In the genomic region with DNA sequence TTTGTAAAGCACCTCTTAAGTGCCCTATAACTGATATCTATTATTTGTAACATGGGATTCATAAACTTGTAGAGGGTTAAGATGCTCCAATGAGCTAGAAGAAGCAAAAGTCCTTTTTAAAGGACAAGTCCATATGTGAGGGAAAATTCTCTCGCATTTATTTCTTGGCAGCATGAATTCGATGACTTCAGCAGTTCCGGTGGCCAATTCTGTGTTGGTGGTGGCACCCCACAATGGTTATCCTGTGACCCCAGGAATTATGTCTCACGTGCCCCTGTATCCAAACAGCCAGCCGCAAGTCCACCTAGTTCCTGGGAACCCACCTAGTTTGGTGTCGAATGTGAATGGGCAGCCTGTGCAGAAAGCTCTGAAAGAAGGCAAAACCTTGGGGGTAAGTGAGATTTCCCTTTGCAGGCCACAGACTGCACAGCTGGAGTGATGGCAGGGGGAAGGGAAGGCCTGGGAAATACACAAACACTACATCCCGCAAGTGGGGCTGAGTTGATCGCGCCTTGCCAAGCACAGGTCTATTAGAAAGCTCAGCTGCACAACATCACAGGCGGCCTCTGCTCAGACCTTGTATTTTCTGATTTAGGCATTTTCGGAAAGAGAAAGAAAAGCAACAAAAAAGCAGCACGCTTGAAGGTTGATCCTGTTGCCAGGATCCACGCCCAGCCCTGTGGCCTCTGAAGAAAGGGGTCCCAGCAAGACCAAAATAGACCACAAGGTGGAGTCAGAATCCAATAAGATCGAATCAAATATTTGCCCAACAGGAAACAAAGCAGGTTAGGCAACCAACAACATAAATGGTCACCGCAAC, we compare ENCODE assay signal across 8 cellular contexts. TPM values are rescaled to one million over a fixed set of nuclear protein-coding genes. Genes with fewer than 3 reads are reported as not detected.
DNase-seq lines count a peak whose midpoint lies in the region; ATAC-seq and TF ChIP-seq lines count a peak whose summit lies in the region.

No MANE protein-coding gene starts in this region.

- H3K9me3 Mint-ChIP-seq in type B pancreatic cell = no peaks in the 10 kb centered on the region

- in situ Hi-C loops in G401 (cut with HindIII; ENCODE audit: low sequenced_read_pairs) = no loop called here

- DNase-seq in cardiac muscle cell (ENCODE audit: low read depth in 1 of 2, low spot score in 1 of 2) = peak; percentile 7 to 41
- DNase-seq in left cardiac atrium = no peak
- DNase-seq in NCI-H69 (lab: John Stamatoyannopoulos, UW) = peak; percentile 92
- DNase-seq in esophagus muscularis mucosa (ENCODE audit: extremely low spot score) = peak; percentile 72
- no peak for DNase-seq in type B pancreatic cell (ENCODE audit: extremely low spot score, unreplicated experiment)
- DNase-seq in G401 (ENCODE audit: low spot score) = no peak

- H3K4me3 Mint-ChIP-seq in type B pancreatic cell = no peak overlapping the region

- whole genome bisulfite sequencing in esophagus muscularis mucosa = 60% methylated on average over 15 of the region's 15 CpGs

- no peaks in the 10 kb centered on the region for H3K9me3 ChIP-seq in cardiac muscle cell (ENCODE audit: low read depth)
- no peaks in the 10 kb centered on the region for H3K9me3 ChIP-seq in esophagus muscularis mucosa

- H3K36me3 ChIP-seq in cardiac muscle cell (no peaks in the 10 kb centered on the region), esophagus muscularis mucosa (no peaks in the 10 kb centered on the region)

- TF ChIP-seq EP300 in esophagus muscularis mucosa (IDR thresholded peaks at IDR 0.05) = no peak

- no peak overlapping the region for H3K27ac Mint-ChIP-seq in type B pancreatic cell

- H3K27ac ChIP-seq in cardiac muscle cell = no peak overlapping the region
- no peak overlapping the region for H3K27ac ChIP-seq in esophagus muscularis mucosa (replicated peaks in 1 of 4)

- peaks cover 6% of the 10 kb centered on the region for H3K4me1 Mint-ChIP-seq in type B pancreatic cell (ENCODE audit: unreplicated experiment)

- intact Hi-C loops in left cardiac atrium (cut with DNase I) = no loop called here
- intact Hi-C loops in esophagus muscularis mucosa (cut with DNase I) = no loop called here

- peaks cover 4% of the 10 kb centered on the region for H3K27me3 ChIP-seq in cardiac muscle cell
- H3K27me3 ChIP-seq in esophagus muscularis mucosa = no peaks in the 10 kb centered on the region

- no peak for TF ChIP-seq POLR2A in esophagus muscularis mucosa (IDR thresholded peaks at IDR 0.05; ENCODE audit: low read depth)

- no peaks in the 10 kb centered on the region for H3K36me3 Mint-ChIP-seq in type B pancreatic cell

- TF ChIP-seq CTCF in cardiac muscle cell (IDR thresholded peaks at IDR 0.05; ENCODE audit: low read depth, low read length) (peak; percentile 28), esophagus muscularis mucosa (IDR thresholded peaks at IDR 0.05) (no peak), type B pancreatic cell (conservative IDR thresholded peaks at IDR 0.05) (peak; percentile 71)

- H3K4me3 ChIP-seq in cardiac muscle cell (no peak overlapping the region), esophagus muscularis mucosa (no peak overlapping the region)

- ATAC-seq in left cardiac atrium (no peak), GM18498 (IDR thresholded peaks at IDR 0.05; ENCODE audit: unreplicated experiment) (no peak), HG02885 (IDR thresholded peaks at IDR 0.05; ENCODE audit: poor library complexity, unreplicated experiment) (no peak)

- H3K4me1 ChIP-seq in cardiac muscle cell (ENCODE audit: low read depth) (no peaks in the 10 kb centered on the region), esophagus muscularis mucosa (no peaks in the 10 kb centered on the region)

- peaks cover 3% of the 10 kb centered on the region for H3K27me3 Mint-ChIP-seq in type B pancreatic cell

RNA-seq across cellular contexts. Expression of a gene that starts 1.5 kb away (rescaled TPM):
- not detected in 2 replicates for total RNA-seq in cardiac muscle cell
- polyA plus RNA-seq in cardiac muscle cell = not detected in 2 replicates
- not detected for total RNA-seq in left cardiac atrium
- total RNA-seq in esophagus muscularis mucosa = not detected
- 2.7 and 2.8 TPM in 2 replicates for total RNA-seq in type B pancreatic cell (ENCODE audit: low replicate concordance)
- total RNA-seq in G401 (2014; rRNA removed; shearing (Covaris generic)) = not detected in 2 replicates

RNA-seq across cellular contexts. Expression of a gene that starts 23.6 kb away (rescaled TPM):
- not detected in 2 replicates for total RNA-seq in cardiac muscle cell
- polyA plus RNA-seq in cardiac muscle cell = not detected in 2 replicates
- total RNA-seq in left cardiac atrium = not detected
- total RNA-seq in esophagus muscularis mucosa = not detected
- 0.75 and 3.5 TPM in 2 replicates for total RNA-seq in type B pancreatic cell (ENCODE audit: low replicate concordance)
- total RNA-seq in G401 (2014; rRNA removed; shearing (Covaris generic)) = not detected in 2 replicates

RNA-seq across cellular contexts. Expression of a gene that starts 55.8 kb away (rescaled TPM):
- not detected in 2 replicates for total RNA-seq in cardiac muscle cell
- polyA plus RNA-seq in cardiac muscle cell = not detected in 2 replicates
- not detected for total RNA-seq in left cardiac atrium
- total RNA-seq in esophagus muscularis mucosa = under 1 TPM in 2 of 4 donors, not detected in 2; 0.40 to 0.52 TPM
- 0.27 TPM in 1 of 2 replicates, not detected in the other for total RNA-seq in type B pancreatic cell (ENCODE audit: low replicate concordance)
- total RNA-seq in G401 (2014; rRNA removed; shearing (Covaris generic)) = not detected in 2 replicates

Comparison
In these comparisons a context has a peak if more than half of its experiments do, and no peak if none do; other contexts are left out.
1. DNase-seq: peak in cardiac muscle cell (2 of 2), NCI-H69 (single experiment) and esophagus muscularis mucosa (single experiment); none in left cardiac atrium (single experiment), type B pancreatic cell (single experiment) and G401 (single experiment).
2. CTCF ChIP-seq: peak in cardiac muscle cell (single experiment) and type B pancreatic cell (single experiment); none in esophagus muscularis mucosa (0 of 3).